14 cellular contexts compared by ENCODE assay signal in genomic region chr10:43124094-43124521, GRCh38.
"Had no signal": no experiment of that assay in that cellular context is flagged by ENCODE, and none has a peak within 500 bp of the region (broad histone marks: within the 10 kb centered on the region; RNA-seq: fewer than 3 reads in every experiment).

No MANE protein-coding gene starts in this region.

- H3K9me3 ChIP-seq: ovary, upper lobe of right lung had no signal

- H3K36me3 Mint-ChIP-seq: activated naive CD8-positive, alpha-beta T cell had no signal

- ATAC-seq: esophagus mucosa, left colon, SK-N-SH treated with all-trans-retinoic acid at 6 μM for 48 hours, upper lobe of right lung had no signal

- H3K27ac ChIP-seq: brain microvascular endothelial cell, ovary, upper lobe of right lung had no signal

- DNase-seq: activated CD4-positive, alpha-beta T cell treated with anti-CD3 and anti-CD28 coated beads, Interleukin-2, amount 50 U/mL, for 48 hours; activated CD4-positive, CD25-positive, alpha-beta regulatory T cell treated with anti-CD3 and anti-CD28 coated beads, Interleukin-2, amount 50 U/mL, for 72 hours; brain microvascular endothelial cell; dermis blood vessel endothelial cell; nephron progenitor cell; stimulated activated CD4-positive, alpha-beta T cell treated with anti-CD3 and anti-CD28 coated beads, Interleukin-2, amount 100 ng/mL, for 48 hours; upper lobe of right lung had no signal

- H3K4me3 Mint-ChIP-seq: activated naive CD8-positive, alpha-beta T cell; nephron progenitor cell; stimulated activated naive CD8-positive, alpha-beta T cell treated with anti-CD3 and anti-CD28 coated beads, Interleukin-15, Interleukin-2, amounts not matched to agents 100 ng/mL and 50 ng/mL, for 24 hours had no signal

- H3K27me3 ChIP-seq: brain microvascular endothelial cell, ovary, upper lobe of right lung had no signal

- H3K4me1 ChIP-seq: upper lobe of right lung had no signal

- H3K36me3 ChIP-seq: brain microvascular endothelial cell, ovary, upper lobe of right lung had no signal

- H3K27me3 Mint-ChIP-seq: activated naive CD8-positive, alpha-beta T cell; stimulated activated naive CD8-positive, alpha-beta T cell treated with anti-CD3 and anti-CD28 coated beads, Interleukin-15, Interleukin-2, amounts not matched to agents 100 ng/mL and 50 ng/mL, for 24 hours had no signal

- H3K9me3 Mint-ChIP-seq: activated T-helper 2 cell treated with anti-CD3 and anti-CD28 coated beads, Interferon-gamma antibody, Interleukin-2, Interleukin-4, amounts not matched to agents 10 μg/mL and 5 μg/mL and 100 μg/mL, durations not matched to agents 14 hours and 24 hours and 36 hours; nephron progenitor cell; stimulated activated naive CD8-positive, alpha-beta T cell treated with anti-CD3 and anti-CD28 coated beads, Interleukin-15, Interleukin-2, amounts not matched to agents 100 ng/mL and 50 ng/mL, for 24 hours had no signal

- H3K4me3 ChIP-seq: ovary, upper lobe of right lung had no signal

- H3K27ac Mint-ChIP-seq: activated naive CD8-positive, alpha-beta T cell; activated T-helper 2 cell treated with anti-CD3 and anti-CD28 coated beads, Interferon-gamma antibody, Interleukin-2, Interleukin-4, amounts not matched to agents 10 μg/mL and 5 μg/mL and 100 μg/mL, durations not matched to agents 14 hours and 24 hours and 36 hours; nephron progenitor cell; stimulated activated naive CD8-positive, alpha-beta T cell treated with anti-CD3 and anti-CD28 coated beads, Interleukin-15, Interleukin-2, amounts not matched to agents 100 ng/mL and 50 ng/mL, for 24 hours had no signal
